In the genomic region with DNA sequence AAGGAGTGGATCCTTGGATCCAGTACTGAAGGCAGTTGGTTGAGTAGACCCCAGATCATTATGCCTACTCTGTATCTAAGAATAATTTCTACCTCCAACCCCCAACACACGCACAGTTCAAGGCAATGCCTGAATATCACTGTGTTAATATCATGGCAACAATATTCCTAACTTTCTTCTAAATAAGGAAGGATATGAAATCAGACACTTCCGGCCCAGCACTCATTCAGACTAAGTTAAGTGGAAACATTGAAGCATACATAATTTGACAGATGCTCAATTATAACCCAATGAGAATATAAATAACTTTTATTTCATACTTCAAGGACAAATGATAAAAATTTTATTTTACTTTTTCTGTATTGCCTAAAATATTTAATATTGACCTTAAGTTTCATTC, we compare ENCODE assay signal across 25 cellular contexts.
"Had no signal": no experiment of that assay in that cellular context is flagged by ENCODE, and none has a peak within 500 bp of the region (broad histone marks: within the 10 kb centered on the region; RNA-seq: fewer than 3 reads in every experiment).

No MANE protein-coding gene starts in this region.

- H3K27ac ChIP-seq: brain microvascular endothelial cell, cardiac muscle cell, KMS-11, Peyer's patch, RWPE1, SJCRH30 had no signal

- H3K4me1 Mint-ChIP-seq: activated B cell treated with CpG ODN at 0.5 μM for 24 hours; activated CD4-positive, alpha-beta T cell treated with anti-CD3 and anti-CD28 coated beads, Interleukin-2, amount 10 ng/mL, durations not matched to agents 24 days and 14 days; activated naive CD4-positive, alpha-beta T cell treated with anti-CD3 and anti-CD28 coated beads, Interleukin-2, amount 10 ng/mL, durations not matched to agents 7 days and 5 days; activated naive CD8-positive, alpha-beta T cell treated with anti-CD3 and anti-CD28 coated beads for 36 hours had no signal

- H3K9me3 ChIP-seq: Peyer's patch, SJCRH30 had no signal

- H3K4me1 ChIP-seq: Peyer's patch had no signal

- H3K27me3 Mint-ChIP-seq: activated B cell treated with CpG ODN at 0.5 μM for 24 hours; activated CD4-positive, alpha-beta memory T cell treated with anti-CD3 and anti-CD28 coated beads for 36 hours; activated CD4-positive, alpha-beta T cell treated with anti-CD3 and anti-CD28 coated beads, Interleukin-2, amount 10 ng/mL, durations not matched to agents 24 days and 14 days; activated naive CD4-positive, alpha-beta T cell treated with anti-CD3 and anti-CD28 coated beads, Interleukin-2, amount 10 ng/mL, durations not matched to agents 7 days and 5 days; activated naive CD8-positive, alpha-beta T cell treated with anti-CD3 and anti-CD28 coated beads for 36 hours had no signal

- DNase-seq: activated B cell treated with CpG ODN at 0.5 μM for 24 hours; activated CD4-positive, alpha-beta memory T cell treated with anti-CD3 and anti-CD28 coated beads for 36 hours; activated CD4-positive, alpha-beta T cell treated with anti-CD3 and anti-CD28 coated beads for 1 hour; activated CD4-positive, alpha-beta T cell treated with anti-CD3 and anti-CD28 coated beads, Interleukin-2, amount 10 ng/mL, durations not matched to agents 24 days and 14 days; activated CD8-positive, alpha-beta memory T cell treated with anti-CD3 and anti-CD28 coated beads for 24 hours; activated effector memory CD4-positive, alpha-beta T cell treated with anti-CD3 and anti-CD28 coated beads, Interleukin-2, amount 50 U/mL, for 16 hours; activated naive CD4-positive, alpha-beta T cell treated with anti-CD3 and anti-CD28 coated beads, Interleukin-2, amount 10 ng/mL, durations not matched to agents 7 days and 5 days; activated naive CD8-positive, alpha-beta T cell treated with anti-CD3 and anti-CD28 coated beads for 36 hours; activated T-cell treated with anti-CD3 and anti-CD28 coated beads, Interleukin-2, amount 50 U/mL, for 4 hours; NCI-H1092 treated with DMSO at 0.1 percent for 48 hours; NCI-H1417 treated with DMSO at 0.1 percent for 48 hours; NCI-H1694; NCI-H2029; NCI-H2107; NCI-H446; NCI-H524; Peyer's patch; Right ventricle myocardium superior; SJCRH30; T-helper 2 cell; T1000 had no signal

- H3K4me3 ChIP-seq: cardiac muscle cell, Peyer's patch, SJCRH30 had no signal

- H3K9ac ChIP-seq: KMS-11 had no signal

- ATAC-seq: activated T-cell treated with anti-CD3 and anti-CD28 coated beads, Interleukin-2, amount 50 U/mL, for 4 hours had no signal

- H3K36me3 ChIP-seq: brain microvascular endothelial cell, cardiac muscle cell, Peyer's patch, SJCRH30 had no signal

- H3K27ac Mint-ChIP-seq: activated B cell treated with CpG ODN at 0.5 μM for 24 hours; activated CD4-positive, alpha-beta memory T cell treated with anti-CD3 and anti-CD28 coated beads for 36 hours; activated CD4-positive, alpha-beta T cell treated with anti-CD3 and anti-CD28 coated beads, Interleukin-2, amount 10 ng/mL, durations not matched to agents 24 days and 14 days; activated naive CD4-positive, alpha-beta T cell treated with anti-CD3 and anti-CD28 coated beads, Interleukin-2, amount 10 ng/mL, durations not matched to agents 7 days and 5 days; activated naive CD8-positive, alpha-beta T cell treated with anti-CD3 and anti-CD28 coated beads for 36 hours had no signal

- H3K36me3 Mint-ChIP-seq: activated CD4-positive, alpha-beta memory T cell treated with anti-CD3 and anti-CD28 coated beads for 36 hours; activated naive CD4-positive, alpha-beta T cell treated with anti-CD3 and anti-CD28 coated beads, Interleukin-2, amount 10 ng/mL, durations not matched to agents 7 days and 5 days; activated naive CD8-positive, alpha-beta T cell treated with anti-CD3 and anti-CD28 coated beads for 36 hours had no signal

- H3K4me2 ChIP-seq: KMS-11 had no signal

- H3K27me3 ChIP-seq: brain microvascular endothelial cell, cardiac muscle cell, Peyer's patch, SJCRH30 had no signal

- H3K4me3 Mint-ChIP-seq: activated B cell treated with CpG ODN at 0.5 μM for 24 hours; activated CD4-positive, alpha-beta memory T cell treated with anti-CD3 and anti-CD28 coated beads for 36 hours; activated CD4-positive, alpha-beta T cell treated with anti-CD3 and anti-CD28 coated beads, Interleukin-2, amount 10 ng/mL, durations not matched to agents 24 days and 14 days; activated naive CD4-positive, alpha-beta T cell treated with anti-CD3 and anti-CD28 coated beads, Interleukin-2, amount 10 ng/mL, durations not matched to agents 7 days and 5 days; activated naive CD8-positive, alpha-beta T cell treated with anti-CD3 and anti-CD28 coated beads for 36 hours; activated T-cell treated with anti-CD3 and anti-CD28 coated beads, Interleukin-2, amount 50 U/mL, for 4 hours had no signal

- H3K9me3 Mint-ChIP-seq: activated CD4-positive, alpha-beta memory T cell treated with anti-CD3 and anti-CD28 coated beads for 36 hours; activated naive CD4-positive, alpha-beta T cell treated with anti-CD3 and anti-CD28 coated beads, Interleukin-2, amount 10 ng/mL, durations not matched to agents 7 days and 5 days; activated naive CD8-positive, alpha-beta T cell treated with anti-CD3 and anti-CD28 coated beads for 36 hours had no signal
